ENCODE assay signal across 13 cellular contexts in the genomic region with DNA sequence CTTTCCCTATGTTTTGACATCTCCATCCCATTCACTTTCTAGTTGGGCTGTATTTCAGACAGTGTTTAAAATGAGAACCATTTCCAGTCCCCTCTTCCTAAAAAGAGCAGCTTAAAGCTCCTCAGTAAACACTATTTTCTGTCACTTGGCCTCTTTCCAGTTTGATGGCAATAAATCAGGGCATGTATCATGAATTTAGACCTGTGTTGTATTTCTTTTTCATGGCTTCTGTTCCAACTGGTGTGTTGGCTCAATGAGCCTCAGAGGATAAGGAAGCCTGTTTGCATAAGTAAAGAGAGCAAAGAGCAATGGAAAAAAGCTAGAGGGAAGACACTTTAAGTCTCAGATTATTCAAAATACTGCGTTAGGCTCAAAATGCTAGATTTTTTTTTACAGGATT. TPM values are rescaled to one million over a fixed set of nuclear protein-coding genes. Genes with fewer than 3 reads are reported as not detected.
DNase-seq lines count a peak whose midpoint lies in the region; ATAC-seq, FAIRE-seq and TF ChIP-seq lines count a peak whose summit lies in the region.
"Had no signal": no experiment of that assay in that cellular context is flagged by ENCODE, and none has a peak within 500 bp of the region (broad histone marks: within the 10 kb centered on the region; RNA-seq: fewer than 3 reads in every experiment).

No MANE protein-coding gene starts in this region.

- H2AFZ ChIP-seq in H9 (ENCODE audit: low read length) (no peak overlapping the region), trophoblast cell (ENCODE audit: insufficient read depth, low read length, poor library complexity) (no peak overlapping the region)

- no peak for TF ChIP-seq POLR2A in GM12892 (IDR thresholded peaks at IDR 0.05; ENCODE audit: low read depth, low read length)

- intact Hi-C loops in colonic mucosa (cut with DNase I), result no loop called here

- H3T11ph ChIP-seq in H9 (ENCODE audit: low read length), result no peak overlapping the region

- H3K4me1 Mint-ChIP-seq in H9, result peaks cover 58 to 68% of the 10 kb centered on the region in 2 experiments

- no peak overlapping the region for H3K14ac ChIP-seq in H9 (ENCODE audit: insufficient read depth, low read length)
- no peak overlapping the region for H3K14ac ChIP-seq in trophoblast cell (ENCODE audit: low read length)

- no peak overlapping the region for H3K56ac ChIP-seq in H9 (ENCODE audit: insufficient read length, low read depth, low read length)

- H3K23ac ChIP-seq in H9 (ENCODE audit: insufficient read length, low read depth, low read length) (no peak overlapping the region), trophoblast cell (ENCODE audit: low read length) (no peak overlapping the region)

- H2BK12ac ChIP-seq in H9 (ENCODE audit: insufficient read length, low read depth, low read length) (no peak overlapping the region), trophoblast cell (ENCODE audit: low read length) (no peak overlapping the region)

- no peak for ATAC-seq in GM18909 (IDR thresholded peaks at IDR 0.05; ENCODE audit: poor library complexity, unreplicated experiment)

- H3K4me2 ChIP-seq in H9 (ENCODE audit: insufficient read depth, insufficient read length, low read length), result peak overlapping the region; percentile 18
- H3K4me2 ChIP-seq in trophoblast cell (ENCODE audit: low read length), result no peak overlapping the region

- H2AK5ac ChIP-seq in H9 (ENCODE audit: insufficient read length, low read length), result no peak overlapping the region
- no peak overlapping the region for H2AK5ac ChIP-seq in trophoblast cell (ENCODE audit: low read length)

- H3K79me1 ChIP-seq in H9 (ENCODE audit: insufficient read depth, low read depth, low read length, poor library complexity, severe bottlenecking), result no peaks in the 10 kb centered on the region
- H3K79me1 ChIP-seq in trophoblast cell (ENCODE audit: low read length), result peaks cover 9% of the 10 kb centered on the region

- FAIRE-seq in GM12892 (lab: Jason Lieb, UNC), result no peak

- peaks cover 0 to 1% (median under 1%) of the 10 kb centered on the region in 3 experiments; a peak in 1 of 7 replicates for H3K36me3 Mint-ChIP-seq in H9 (ENCODE audit: insufficient read depth in 1 of 3, low read depth in 3 of 3)

- H3K4ac ChIP-seq in H9 (ENCODE audit: low read depth, low read length) (no peak overlapping the region), trophoblast cell (ENCODE audit: low read depth, low read length) (no peak overlapping the region)

- H2BK120ac ChIP-seq in H9 (ENCODE audit: low read depth, low read length, poor library complexity, severe bottlenecking) (no peak overlapping the region), trophoblast cell (ENCODE audit: insufficient read depth, low read length, poor library complexity) (no peak overlapping the region)

- H4K20me1 ChIP-seq in H9 (ENCODE audit: control insufficient read depth, insufficient read depth, insufficient read length), result no peaks in the 10 kb centered on the region

- H2BK20ac ChIP-seq in H9 (ENCODE audit: low read depth, low read length, poor library complexity, severe bottlenecking), result no peak overlapping the region

- no peaks in the 10 kb centered on the region for H3K36me3 ChIP-seq in colonic mucosa
- H3K36me3 ChIP-seq in trophoblast cell (ENCODE audit: control insufficient read depth in 1 of 2, insufficient read depth in 2 of 2, low read length in 2 of 2), result peaks cover 5 to 11% of the 10 kb centered on the region in 2 experiments
- no peaks in the 10 kb centered on the region for H3K36me3 ChIP-seq in effector memory CD4-positive, alpha-beta T cell (ENCODE audit: control insufficient read depth, insufficient read depth, low read length)

- no peak for TF ChIP-seq CTCF in H9 (conservative IDR thresholded peaks at IDR 0.05)
- TF ChIP-seq CTCF in colonic mucosa (IDR thresholded peaks at IDR 0.05), result no peak

- H3K27ac Mint-ChIP-seq in H9, result peak overlapping the region in 2 of 3 experiments; percentile 17 to 34; a peak in 4 of 7 replicates
- H3K27ac Mint-ChIP-seq: activated naive CD4-positive, alpha-beta T cell treated with anti-CD3 and anti-CD28 coated beads for 36 hours had no signal

- H3K4me3 Mint-ChIP-seq in H9, result 0 out of 5 replicates have a peak overlapping the region, but pooled peaks of 1 of the 2 experiments have one; percentile 2
- H3K4me3 Mint-ChIP-seq: activated naive CD4-positive, alpha-beta T cell treated with anti-CD3 and anti-CD28 coated beads for 36 hours had no signal

- H3K18ac ChIP-seq in H9 (ENCODE audit: insufficient read length, low read depth, low read length) (no peak overlapping the region), trophoblast cell (ENCODE audit: low read length) (no peak overlapping the region)

- H2BK15ac ChIP-seq in H9 (ENCODE audit: low read depth, low read length), result no peak overlapping the region

- H3K27me3 ChIP-seq in H9 (ENCODE audit: insufficient read depth, low read length), result no peaks in the 10 kb centered on the region
- no peaks in the 10 kb centered on the region for H3K27me3 ChIP-seq in colonic mucosa
- no peaks in the 10 kb centered on the region for H3K27me3 ChIP-seq in trophoblast cell (ENCODE audit: insufficient read depth, low read length)
- no peaks in the 10 kb centered on the region for H3K27me3 ChIP-seq in effector memory CD4-positive, alpha-beta T cell (replicated peaks; ENCODE audit: control insufficient read depth, insufficient read depth, low read length, poor library complexity, severe bottlenecking)

- no peak overlapping the region for H4K91ac ChIP-seq in H9 (ENCODE audit: insufficient read length, low read depth, low read length)
- no peak overlapping the region for H4K91ac ChIP-seq in trophoblast cell (ENCODE audit: low read depth, low read length)

- H3K9me3 ChIP-seq in H9 (ENCODE audit: control insufficient read depth, low read depth, low read length), result no peaks in the 10 kb centered on the region
- no peaks in the 10 kb centered on the region for H3K9me3 ChIP-seq in colonic mucosa
- no peaks in the 10 kb centered on the region for H3K9me3 ChIP-seq in trophoblast cell (ENCODE audit: insufficient read depth, low read depth, low read length)
- H3K9me3 ChIP-seq in effector memory CD4-positive, alpha-beta T cell (ENCODE audit: control insufficient read depth, low read length), result no peaks in the 10 kb centered on the region

- peak overlapping the region; percentile 15 for H3K27ac ChIP-seq in H9 (ENCODE audit: insufficient read length, low read depth, low read length)
- H3K27ac ChIP-seq in colonic mucosa, result no peak overlapping the region
- H3K27ac ChIP-seq in trophoblast cell (ENCODE audit: low read depth, low read length), result peak overlapping the region; percentile 0
- H3K27ac ChIP-seq in effector memory CD4-positive, alpha-beta T cell (ENCODE audit: insufficient read depth, low read length, poor library complexity, severe bottlenecking), result no peak overlapping the region
- H3K27ac ChIP-seq: SK-N-MC had no signal

- DNase-seq in H9, result no peak
- DNase-seq in NCI-H1092 treated with DMSO at 0.1 percent for 48 hours (lab: John Stamatoyannopoulos, UW), result peak; percentile 12
- DNase-seq in colonic mucosa, result peak; percentile 19
- DNase-seq in trophoblast cell, result no peak
- no peak for DNase-seq in effector memory CD4-positive, alpha-beta T cell
- no peak for DNase-seq in GM12892 (ENCODE audit: insufficient read length)
- DNase-seq: activated CD4-positive, alpha-beta T cell treated with anti-CD3 and anti-CD28 coated beads for 48 hours; activated naive CD4-positive, alpha-beta T cell treated with anti-CD3 and anti-CD28 coated beads for 36 hours; cortex of kidney; DMS79 treated with DMSO at 0.1 percent for 48 hours; NCI-H510A treated with DMSO at 0.1 percent for 48 hours had no signal

- peaks cover 13% of the 10 kb centered on the region; the same call in 1 of the 2 replicates for H3K4me1 ChIP-seq in H9 (ENCODE audit: insufficient read depth, low read length)
- H3K4me1 ChIP-seq in colonic mucosa, result no peaks in the 10 kb centered on the region
- peaks cover 16 to 36% of the 10 kb centered on the region in 2 experiments for H3K4me1 ChIP-seq in trophoblast cell (ENCODE audit: control insufficient read depth in 1 of 2, insufficient read depth in 2 of 2, low read length in 2 of 2)
- H3K4me1 ChIP-seq in effector memory CD4-positive, alpha-beta T cell (ENCODE audit: control insufficient read depth, insufficient read depth, low read length, poor library complexity, severe bottlenecking), result no peaks in the 10 kb centered on the region

- no peaks in the 10 kb centered on the region for H3K27me3 Mint-ChIP-seq in H9 (ENCODE audit: low read depth)

- no peak overlapping the region for H4K8ac ChIP-seq in H9 (replicated peaks; ENCODE audit: insufficient read length, low read depth, low read length)
- H4K8ac ChIP-seq in trophoblast cell (ENCODE audit: low read depth, low read length), result no peak overlapping the region

- H3K79me2 ChIP-seq in H9 (ENCODE audit: insufficient read depth, low read length), result no peaks in the 10 kb centered on the region
- H3K79me2 ChIP-seq in trophoblast cell (ENCODE audit: control insufficient read depth, insufficient read depth, low read length, poor library complexity), result peaks cover 5% of the 10 kb centered on the region

- H3K9ac ChIP-seq in H9 (ENCODE audit: extremely low read depth, insufficient read length, low read length), result no peak overlapping the region
- no peak overlapping the region for H3K9ac ChIP-seq in colonic mucosa (ENCODE audit: low read depth in 2 of 2, low read length in 2 of 2)
- no peak overlapping the region for H3K9ac ChIP-seq in trophoblast cell (ENCODE audit: low read length)

- no peak overlapping the region for H4K12ac ChIP-seq in trophoblast cell (ENCODE audit: low read depth, low read length)

- WGBS in H9 (ENCODE audit: extremely low coverage, insufficient read length, low lambda C conversion rate), result no CpG with 5 or more reads among the region's 1 CpG
- WGBS in trophoblast cell (ENCODE audit: extremely low coverage, insufficient coverage, insufficient read length), result no CpG with 5 or more reads among the region's 1 CpG

- H2BK5ac ChIP-seq in H9 (ENCODE audit: insufficient read length, low read length) (no peak overlapping the region), trophoblast cell (ENCODE audit: low read depth, low read length, poor library complexity) (no peak overlapping the region)

- H3K9me3 Mint-ChIP-seq in H9, result no peaks in the 10 kb centered on the region
- H3K9me3 Mint-ChIP-seq: activated naive CD4-positive, alpha-beta T cell treated with anti-CD3 and anti-CD28 coated beads for 36 hours had no signal

- H3K4me3 ChIP-seq in colonic mucosa, result no peak overlapping the region
- H3K4me3 ChIP-seq in trophoblast cell (ENCODE audit: low read depth, low read length), result no peak overlapping the region
- no peak overlapping the region for H3K4me3 ChIP-seq in effector memory CD4-positive, alpha-beta T cell (ENCODE audit: insufficient read depth, low read depth, low read length, poor library complexity, severe bottlenecking)
- H3K4me3 ChIP-seq: SK-N-MC had no signal

- H3K23me2 ChIP-seq in H9 (ENCODE audit: insufficient read length, low read depth, low read length, poor library complexity, severe bottlenecking), result no peaks in the 10 kb centered on the region

- H4K5ac ChIP-seq in H9 (ENCODE audit: insufficient read length, low read depth, low read length), result no peak overlapping the region

RNA-seq across cellular contexts. Expression of a gene that starts 7.2 kb away (rescaled TPM):
- total RNA-seq in H9 (2021) (4.6 and 5.4 TPM in 2 replicates), colonic mucosa (10 to 100 TPM in 1 of 2 donors, 1 to 10 TPM in 1; 7.1 to 36.6 TPM)
- polyA plus RNA-seq in trophoblast cell (2013), result 175 and 183 TPM in 2 replicates
- polyA plus RNA-seq in GM12892 (2012; ENCODE audit: missing spikeins), result 0.17 TPM
- total RNA-seq: activated naive CD4-positive, alpha-beta T cell treated with anti-CD3 and anti-CD28 coated beads for 36 hours had no signal

Comparison
In these comparisons a context has a peak if more than half of its experiments do, and no peak if none do; other contexts are left out.
1. DNase-seq: peak in NCI-H1092 treated with DMSO at 0.1 percent for 48 hours (single experiment) and colonic mucosa (single experiment); none in H9 (single experiment), trophoblast cell (0 of 2), effector memory CD4-positive, alpha-beta T cell (0 of 3) and GM12892 (single experiment).
2. H3K27ac ChIP-seq: peak in H9 (single experiment) and trophoblast cell (single experiment); none in colonic mucosa (single experiment) and effector memory CD4-positive, alpha-beta T cell (single experiment).